In genomic region chr10:77274046-77274795, GRCh38 we compare ENCODE assay signal across 13 cellular contexts.
DNase-seq lines count a peak whose midpoint lies in the region; ATAC-seq, FAIRE-seq and TF ChIP-seq lines count a peak whose summit lies in the region.
"Had no signal": no experiment of that assay in that cellular context is flagged by ENCODE, and none has a peak within 500 bp of the region (broad histone marks: within the 10 kb centered on the region; RNA-seq: fewer than 3 reads in every experiment).

No MANE protein-coding gene starts in this region.

- peak overlapping the region; percentile 22 for H3K27ac ChIP-seq in AG04450 (ENCODE audit: low read depth, low read length)
- H3K27ac ChIP-seq: HL-60 had no signal

- peaks cover 2% of the 10 kb centered on the region; the same call in 1 of the 2 replicates for H3K9me3 ChIP-seq in AG04450 (ENCODE audit: control insufficient read depth, insufficient read depth, low read length)
- H3K9me3 ChIP-seq in Loucy (ENCODE audit: insufficient read depth, low read depth, low read length) = no peaks in the 10 kb centered on the region
- no peaks in the 10 kb centered on the region for H3K9me3 ChIP-seq in mucosa of descending colon

- H3K27me3 ChIP-seq in AG04450 (ENCODE audit: control insufficient read depth, insufficient read depth, low read length) (no peaks in the 10 kb centered on the region), Loucy (ENCODE audit: insufficient read depth, low read length, poor library complexity, severe bottlenecking) (no peaks in the 10 kb centered on the region), bronchial epithelial cell (ENCODE audit: control insufficient read depth, insufficient read depth, low read length) (no peaks in the 10 kb centered on the region)

- H3K9ac ChIP-seq in Loucy (ENCODE audit: low read depth, low read length, poor library complexity, severe bottlenecking) = no peak overlapping the region

- TF ChIP-seq CTCF in AG04450 (IDR thresholded peaks at IDR 0.05; ENCODE audit: low read depth, low read length) = no peak
- no peak for TF ChIP-seq CTCF in Loucy (conservative IDR thresholded peaks at IDR 0.05; ENCODE audit: low read length)
- no peak for TF ChIP-seq CTCF in bronchial epithelial cell (IDR thresholded peaks at IDR 0.05; ENCODE audit: insufficient read depth, low read length, severe bottlenecking)
- TF ChIP-seq CTCF in mucosa of descending colon (IDR thresholded peaks at IDR 0.05) = no peak

- no peaks in the 10 kb centered on the region for H3K79me2 ChIP-seq in Loucy (ENCODE audit: insufficient read depth, low read length)

- no peak for DNase-seq in AG04450 (ENCODE audit: low read depth, low spot score)
- DNase-seq in bronchial epithelial cell (ENCODE audit: low read depth) = peak; percentile 82
- DNase-seq in mucosa of descending colon = no peak
- no peak for DNase-seq in RPMI8226
- no peak for DNase-seq in nucleus accumbens (lab: John Stamatoyannopoulos, UW)
- DNase-seq: activated CD4-positive, alpha-beta T cell treated with anti-CD3 and anti-CD28 coated beads for 1 hour; NCI-H524 treated with DMSO at 0.1 percent for 48 hours; stimulated activated CD4-positive, alpha-beta T cell treated with anti-CD3 and anti-CD28 coated beads, Interleukin-12 subunit alpha, Interleukin-12 subunit beta, amount 100 ng/mL, for 4 hours had no signal

- POLR2A ChIA-PET in AG04450 (lab: Yijun Ruan, JAX) = no interaction called here

- H3K4me1 ChIP-seq in Loucy (ENCODE audit: insufficient read depth, low read length, poor library complexity, severe bottlenecking) = peaks cover 25% of the 10 kb centered on the region
- no peaks in the 10 kb centered on the region for H3K4me1 ChIP-seq in mucosa of descending colon (ENCODE audit: low read depth)

- CTCF ChIA-PET in AG04450 (lab: Charles Lee) = interaction anchor here (0.9 to 1.6 kb wide), 2 partner anchors 23 to 109 kb away, joined by 3 to 5 read pairs; no protein-coding TSS in a partner anchor

- peak overlapping the region; percentile 44 for H3K4me2 ChIP-seq in Loucy (ENCODE audit: low read depth, low read length, poor library complexity, severe bottlenecking)

- ATAC-seq in mucosa of descending colon (peak; percentile 31), HG03095 (IDR thresholded peaks at IDR 0.05; ENCODE audit: unreplicated experiment) (no peak), GM19452 (IDR thresholded peaks at IDR 0.05; ENCODE audit: unreplicated experiment) (no peak)
- ATAC-seq: natural killer cell treated with Interleukin-12 subunit alpha and Interleukin-12 subunit beta and Interleukin-15 and Interleukin-18, amount 100 ng/mL, for 72 hours had no signal

- H4K20me1 ChIP-seq in Loucy (ENCODE audit: insufficient read depth, low read length, poor library complexity, severe bottlenecking) = no peaks in the 10 kb centered on the region

- intact Hi-C loops in mucosa of descending colon (cut with DNase I, micrococcal nuclease) = no loop called here

- no peaks in the 10 kb centered on the region for H3K9me2 ChIP-seq in Loucy (replicated peaks; ENCODE audit: low read depth, low read length)

- no peaks in the 10 kb centered on the region for H3F3A ChIP-seq in Loucy (ENCODE audit: low read depth)

- H3K4me3 ChIP-seq in AG04450 (ENCODE audit: low read depth, low read length) (no peak overlapping the region), Loucy (ENCODE audit: low read length, poor library complexity, severe bottlenecking) (no peak overlapping the region), bronchial epithelial cell (ENCODE audit: low read depth, low read length) (no peak overlapping the region), mucosa of descending colon (no peak overlapping the region)

- FAIRE-seq in bronchial epithelial cell (lab: Jason Lieb, UNC) = no peak

- no peaks in the 10 kb centered on the region for H3K36me3 ChIP-seq in Loucy (ENCODE audit: insufficient read depth, low read length)
- H3K36me3 ChIP-seq in bronchial epithelial cell (ENCODE audit: control insufficient read depth, insufficient read depth, low read length) = no peaks in the 10 kb centered on the region
- no peaks in the 10 kb centered on the region for H3K36me3 ChIP-seq in mucosa of descending colon (ENCODE audit: low read depth)

- peak overlapping the region; percentile 38; the same call in 1 of the 2 replicates for H2AFZ ChIP-seq in Loucy (ENCODE audit: low read length)
